Comparison of ENCODE assay signal across 28 cellular contexts in the genomic region with DNA sequence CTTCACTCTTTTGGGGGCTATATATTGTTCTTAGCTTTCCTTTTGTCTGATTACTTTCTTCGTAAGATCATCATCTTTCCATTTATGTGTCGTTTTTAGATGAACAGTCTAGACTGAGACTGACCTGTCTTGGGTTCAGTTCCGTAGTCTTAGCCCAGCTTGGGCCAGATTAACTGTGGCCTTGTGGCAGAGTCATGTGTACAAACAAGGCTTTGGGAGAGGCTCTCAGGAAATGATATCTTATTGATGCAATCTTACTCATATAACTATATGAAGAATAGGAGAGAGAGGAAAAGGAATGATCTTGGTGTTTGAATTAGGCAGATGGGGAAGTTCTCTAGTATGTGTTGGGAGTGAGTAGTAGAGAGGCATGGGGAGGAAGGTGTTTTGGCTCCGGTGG.
"Had no signal": no experiment of that assay in that cellular context is flagged by ENCODE, and none has a peak within 500 bp of the region (broad histone marks: within the 10 kb centered on the region; RNA-seq: fewer than 3 reads in every experiment).

No MANE protein-coding gene starts in this region.

- H3K4me1 ChIP-seq: esophagus muscularis mucosa, left ventricle myocardium inferior, uterus had no signal

- ATAC-seq: activated naive CD8-positive, alpha-beta T cell treated with anti-CD3 and anti-CD28 coated beads, Interleukin-2, amount 50 U/mL, for 24 hours; activated T-helper 17 cell treated with anti-CD3 and anti-CD28 coated beads, Interleukin-2, amount 50 U/mL, for 72 hours; sciatic nerve had no signal

- H3K4me3 ChIP-seq: esophagus muscularis mucosa, left ventricle myocardium inferior, lung, ovary, skin epidermis, thoracic aorta, uterus had no signal

- H3K9me3 Mint-ChIP-seq: activated CD4-positive, alpha-beta memory T cell treated with anti-CD3 and anti-CD28 coated beads for 36 hours; activated CD4-positive, alpha-beta T cell treated with anti-CD3 and anti-CD28 coated beads, Interleukin-2, amount 10 ng/mL, durations not matched to agents 24 days and 14 days; activated naive CD8-positive, alpha-beta T cell treated with anti-CD3 and anti-CD28 coated beads, Interleukin-2, amount 50 U/mL, for 24 hours; activated T-cell treated with anti-CD3 and anti-CD28 coated beads, Interleukin-2, amount 50 U/mL, for 24 hours; activated T-helper 17 cell treated with anti-CD3 and anti-CD28 coated beads, Interleukin-2, amount 50 U/mL, for 72 hours; central memory CD8-positive, alpha-beta T cell; dendritic cell treated with granulocyte-macrophage colony-stimulating factor and Interleukin-4, amounts not matched to agents 40 ng/mL and 50 ng/mL, for 4 days; endodermal cell; nephron; stimulated activated naive CD8-positive, alpha-beta T cell treated with anti-CD3 and anti-CD28 coated beads, Interleukin-15, Interleukin-2, amounts not matched to agents 100 ng/mL and 50 ng/mL, for 24 hours; type B pancreatic cell had no signal

- H3K4me1 Mint-ChIP-seq: activated CD4-positive, alpha-beta T cell treated with anti-CD3 and anti-CD28 coated beads, Interleukin-2, amount 10 ng/mL, durations not matched to agents 24 days and 14 days; activated naive CD8-positive, alpha-beta T cell treated with anti-CD3 and anti-CD28 coated beads, Interleukin-2, amount 50 U/mL, for 24 hours; activated T-helper 17 cell treated with anti-CD3 and anti-CD28 coated beads, Interleukin-2, amount 50 U/mL, for 72 hours; central memory CD8-positive, alpha-beta T cell; endodermal cell; nephron had no signal

- H3K27me3 ChIP-seq: esophagus muscularis mucosa, ovary, uterus had no signal

- H3K9me3 ChIP-seq: esophagus muscularis mucosa, left ventricle myocardium inferior, ovary, thoracic aorta, uterus had no signal

- H3K27me3 Mint-ChIP-seq: activated CD4-positive, alpha-beta memory T cell treated with anti-CD3 and anti-CD28 coated beads for 36 hours; activated CD4-positive, alpha-beta T cell treated with anti-CD3 and anti-CD28 coated beads, Interleukin-2, amount 10 ng/mL, durations not matched to agents 24 days and 14 days; activated naive CD8-positive, alpha-beta T cell treated with anti-CD3 and anti-CD28 coated beads, Interleukin-2, amount 50 U/mL, for 24 hours; activated T-cell treated with anti-CD3 and anti-CD28 coated beads, Interleukin-2, amount 50 U/mL, for 24 hours; activated T-helper 17 cell treated with anti-CD3 and anti-CD28 coated beads, Interleukin-2, amount 50 U/mL, for 72 hours; central memory CD8-positive, alpha-beta T cell; dendritic cell treated with granulocyte-macrophage colony-stimulating factor and Interleukin-4, amounts not matched to agents 40 ng/mL and 50 ng/mL, for 4 days; progenitor cell of endocrine pancreas; stimulated activated naive CD8-positive, alpha-beta T cell treated with anti-CD3 and anti-CD28 coated beads, Interleukin-15, Interleukin-2, amounts not matched to agents 100 ng/mL and 50 ng/mL, for 24 hours; type B pancreatic cell had no signal

- H3K36me3 ChIP-seq: ovary, uterus had no signal

- H3K27ac ChIP-seq: esophagus muscularis mucosa, left ventricle myocardium inferior, ovary, skin epidermis, uterus had no signal

- H3K27ac Mint-ChIP-seq: activated CD4-positive, alpha-beta memory T cell treated with anti-CD3 and anti-CD28 coated beads for 36 hours; activated CD4-positive, alpha-beta T cell treated with anti-CD3 and anti-CD28 coated beads, Interleukin-2, amount 10 ng/mL, durations not matched to agents 24 days and 14 days; activated naive CD8-positive, alpha-beta T cell treated with anti-CD3 and anti-CD28 coated beads, Interleukin-2, amount 50 U/mL, for 24 hours; activated T-cell treated with anti-CD3 and anti-CD28 coated beads, Interleukin-2, amount 50 U/mL, for 24 hours; activated T-helper 17 cell treated with anti-CD3 and anti-CD28 coated beads, Interleukin-2, amount 50 U/mL, for 72 hours; dendritic cell treated with granulocyte-macrophage colony-stimulating factor and Interleukin-4, amounts not matched to agents 40 ng/mL and 50 ng/mL, for 4 days; endodermal cell; nephron; progenitor cell of endocrine pancreas; stimulated activated naive CD8-positive, alpha-beta T cell treated with anti-CD3 and anti-CD28 coated beads, Interleukin-15, Interleukin-2, amounts not matched to agents 100 ng/mL and 50 ng/mL, for 24 hours; type B pancreatic cell had no signal

- H3K4me3 Mint-ChIP-seq: activated CD4-positive, alpha-beta memory T cell treated with anti-CD3 and anti-CD28 coated beads for 36 hours; activated CD4-positive, alpha-beta T cell treated with anti-CD3 and anti-CD28 coated beads, Interleukin-2, amount 10 ng/mL, durations not matched to agents 24 days and 14 days; activated naive CD8-positive, alpha-beta T cell treated with anti-CD3 and anti-CD28 coated beads, Interleukin-2, amount 50 U/mL, for 24 hours; activated T-cell treated with anti-CD3 and anti-CD28 coated beads, Interleukin-2, amount 50 U/mL, for 24 hours; activated T-helper 17 cell treated with anti-CD3 and anti-CD28 coated beads, Interleukin-2, amount 50 U/mL, for 72 hours; central memory CD8-positive, alpha-beta T cell; dendritic cell treated with granulocyte-macrophage colony-stimulating factor and Interleukin-4, amounts not matched to agents 40 ng/mL and 50 ng/mL, for 4 days; endodermal cell; nephron; stimulated activated naive CD8-positive, alpha-beta T cell treated with anti-CD3 and anti-CD28 coated beads, Interleukin-15, Interleukin-2, amounts not matched to agents 100 ng/mL and 50 ng/mL, for 24 hours; type B pancreatic cell had no signal

- DNase-seq: activated CD4-positive, alpha-beta memory T cell treated with anti-CD3 and anti-CD28 coated beads for 36 hours; activated CD4-positive, alpha-beta T cell treated with anti-CD3 and anti-CD28 coated beads, Interleukin-2, amount 10 ng/mL, durations not matched to agents 24 days and 14 days; activated CD4-positive, CD25-positive, alpha-beta regulatory T cell treated with anti-CD3 and anti-CD28 coated beads, Interleukin-2, amount 50 U/mL, for 72 hours; activated CD8-positive, alpha-beta memory T cell treated with anti-CD3 and anti-CD28 coated beads, Interleukin-2, amount 50 U/mL, for 48 hours; activated gamma-delta T cell treated with Interleukin-2 at 50 U/mL for 16 hours; activated naive CD4-positive, alpha-beta T cell treated with anti-CD3 and anti-CD28 coated beads, Interleukin-2, amount 50 U/mL, for 16 hours; activated naive CD8-positive, alpha-beta T cell treated with anti-CD3 and anti-CD28 coated beads, Interleukin-2, amount 50 U/mL, for 24 hours; activated T-cell treated with anti-CD3 and anti-CD28 coated beads, Interleukin-2, amount 50 U/mL, for 24 hours; endodermal cell; left ventricle myocardium inferior; ovary; stimulated activated CD4-positive, alpha-beta T cell treated with anti-CD3 and anti-CD28 coated beads, Interleukin-12 subunit alpha, Interleukin-12 subunit beta, amount 100 ng/mL, for 4 hours; stimulated activated CD4-positive, alpha-beta T cell treated with anti-CD3 and anti-CD28 coated beads, Interleukin-4, amount 100 ng/mL, for 1 hour; T-helper 1 cell; T1000; uterus had no signal
